ENCODE assay signal across 16 cellular contexts in the genomic region with DNA sequence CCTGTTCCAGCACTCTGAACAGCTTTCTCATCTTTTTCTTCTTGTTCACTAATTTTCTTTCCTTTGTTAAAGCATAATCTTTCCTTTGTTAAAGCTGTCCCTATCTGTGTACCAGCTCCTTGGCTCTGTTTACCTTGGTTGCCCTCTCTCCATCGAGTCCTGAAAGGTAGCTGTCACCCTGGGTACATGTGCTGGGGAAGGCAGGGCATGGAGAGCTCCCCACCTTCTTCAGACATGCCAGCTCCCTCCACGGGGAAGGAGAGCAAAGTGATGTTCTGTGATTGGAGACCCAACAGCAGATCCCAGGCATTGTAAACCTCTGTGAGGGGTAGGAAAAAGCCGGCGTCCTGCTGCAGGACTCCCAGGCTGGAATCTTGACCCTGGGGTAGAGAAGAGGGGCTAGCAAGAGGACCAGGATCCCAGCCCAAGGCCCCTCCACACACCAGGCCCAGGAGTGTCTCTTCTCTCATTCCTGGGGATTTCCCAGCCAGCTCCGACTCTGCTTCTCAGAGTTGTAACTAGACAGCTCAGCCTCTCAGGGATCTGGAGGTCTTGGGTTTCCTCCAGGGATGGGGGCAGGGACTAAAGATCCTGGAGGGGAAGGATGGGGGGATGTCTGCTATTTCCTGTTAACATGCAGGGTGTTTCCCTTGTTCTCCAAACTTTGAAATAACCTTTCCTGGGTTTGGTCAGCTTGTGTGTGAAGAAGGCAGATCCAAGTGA. TPM values are rescaled to one million over a fixed set of nuclear protein-coding genes. Genes with fewer than 3 reads are reported as not detected.
A peak's percentile ranks its signal among the peaks of the same experiment; 100 is the strongest.
DNase-seq lines count a peak whose midpoint lies in the region; ATAC-seq and TF ChIP-seq lines count a peak whose summit lies in the region.
"Had no signal": no experiment of that assay in that cellular context is flagged by ENCODE, and none has a peak within 500 bp of the region (broad histone marks: within the 10 kb centered on the region; RNA-seq: fewer than 3 reads in every experiment).

No MANE protein-coding gene starts in this region.

- TF ChIP-seq CTCF in glutamatergic neuron (IDR thresholded peaks at IDR 0.05; ENCODE audit: partially characterized antibody, unreplicated experiment) (no peak), smooth muscle cell (IDR thresholded peaks at IDR 0.05; ENCODE audit: borderline replicate concordance, insufficient read depth, poor library complexity, severe bottlenecking) (no peak)

- no peaks in the 10 kb centered on the region for H3K36me3 ChIP-seq in smooth muscle cell (ENCODE audit: low read depth)
- H3K36me3 ChIP-seq: left ventricle myocardium inferior, pancreas had no signal

- H3K4me3 Mint-ChIP-seq in activated CD4-positive, alpha-beta T cell treated with anti-CD3 and anti-CD28 coated beads for 36 hours, result no peak overlapping the region
- H3K4me3 Mint-ChIP-seq in activated T-helper 1 cell treated with anti-CD3 and anti-CD28 coated beads, Interleukin-12 subunit alpha, Interleukin-12 subunit beta, Interleukin-2, Interleukin-4 antibody, amounts not matched to agents 30 ng/mL and 10 ng/mL and 1 ng/mL, durations not matched to agents 14 hours and 24 hours and 36 hours, result peak overlapping the region; percentile 52
- H3K4me3 Mint-ChIP-seq in glutamatergic neuron (ENCODE audit: unreplicated experiment), result peak overlapping the region; percentile 52
- H3K4me3 Mint-ChIP-seq: IgD-negative memory B cell had no signal

- peak overlapping the region; percentile 5 for H3K27ac Mint-ChIP-seq in activated CD4-positive, alpha-beta T cell treated with anti-CD3 and anti-CD28 coated beads for 36 hours
- peak overlapping the region; percentile 18 for H3K27ac Mint-ChIP-seq in activated T-helper 1 cell treated with anti-CD3 and anti-CD28 coated beads, Interleukin-12 subunit alpha, Interleukin-12 subunit beta, Interleukin-2, Interleukin-4 antibody, amounts not matched to agents 30 ng/mL and 10 ng/mL and 1 ng/mL, durations not matched to agents 14 hours and 24 hours and 36 hours
- peak overlapping the region; percentile 78 for H3K27ac Mint-ChIP-seq in glutamatergic neuron (ENCODE audit: unreplicated experiment)
- H3K27ac Mint-ChIP-seq: activated T-cell treated with anti-CD3 and anti-CD28 coated beads, Interleukin-2, amount 50 U/mL, for 72 hours had no signal

- H2AFZ ChIP-seq in smooth muscle cell (ENCODE audit: low read depth), result peak overlapping the region; percentile 29

- intact Hi-C loops in activated CD4-positive, alpha-beta T cell treated with anti-CD3 and anti-CD28 coated beads for 36 hours (cut with DNase I, micrococcal nuclease), result no loop called here
- intact Hi-C loops in activated T-helper 1 cell treated with anti-CD3 and anti-CD28 coated beads, Interleukin-12 subunit alpha, Interleukin-12 subunit beta, Interleukin-2, Interleukin-4 antibody, amounts not matched to agents 30 ng/mL and 10 ng/mL and 1 ng/mL, durations not matched to agents 14 hours and 24 hours and 36 hours (cut with micrococcal nuclease), result loop anchor here (2.0 to 10.0 kb wide), 2 partner anchors 17 to 183 kb away; no protein-coding TSS in a partner anchor

- H3K9ac ChIP-seq in smooth muscle cell (ENCODE audit: low read depth), result peak overlapping the region; percentile 91

- WGBS in smooth muscle cell (ENCODE audit: low lambda C conversion rate), result 36% methylated on average over 5 of the region's 5 CpGs

- H3K4me2 ChIP-seq in smooth muscle cell, result peak overlapping the region; percentile 69

- H3K36me3 Mint-ChIP-seq in activated CD4-positive, alpha-beta T cell treated with anti-CD3 and anti-CD28 coated beads for 36 hours (ENCODE audit: low read depth), result peaks cover 2% of the 10 kb centered on the region
- no peaks in the 10 kb centered on the region for H3K36me3 Mint-ChIP-seq in activated T-helper 1 cell treated with anti-CD3 and anti-CD28 coated beads, Interleukin-12 subunit alpha, Interleukin-12 subunit beta, Interleukin-2, Interleukin-4 antibody, amounts not matched to agents 30 ng/mL and 10 ng/mL and 1 ng/mL, durations not matched to agents 14 hours and 24 hours and 36 hours (ENCODE audit: low read depth)
- H3K36me3 Mint-ChIP-seq in glutamatergic neuron (ENCODE audit: unreplicated experiment), result no peaks in the 10 kb centered on the region
- H3K36me3 Mint-ChIP-seq: IgD-negative memory B cell had no signal

- POLR2A ChIA-PET in activated CD4-positive, alpha-beta T cell treated with anti-CD3 and anti-CD28 coated beads for 36 hours (lab: Charles Lee), result no interaction called here

- H3K9me3 Mint-ChIP-seq in activated CD4-positive, alpha-beta T cell treated with anti-CD3 and anti-CD28 coated beads for 36 hours (ENCODE audit: low read depth), result no peaks in the 10 kb centered on the region
- H3K9me3 Mint-ChIP-seq in activated T-helper 1 cell treated with anti-CD3 and anti-CD28 coated beads, Interleukin-12 subunit alpha, Interleukin-12 subunit beta, Interleukin-2, Interleukin-4 antibody, amounts not matched to agents 30 ng/mL and 10 ng/mL and 1 ng/mL, durations not matched to agents 14 hours and 24 hours and 36 hours, result no peaks in the 10 kb centered on the region
- peaks cover 10% of the 10 kb centered on the region for H3K9me3 Mint-ChIP-seq in glutamatergic neuron (ENCODE audit: unreplicated experiment)
- H3K9me3 Mint-ChIP-seq: activated T-cell treated with anti-CD3 and anti-CD28 coated beads, Interleukin-2, amount 50 U/mL, for 72 hours; IgD-negative memory B cell had no signal

- H3K27me3 Mint-ChIP-seq in activated CD4-positive, alpha-beta T cell treated with anti-CD3 and anti-CD28 coated beads for 36 hours, result no peaks in the 10 kb centered on the region
- H3K27me3 Mint-ChIP-seq in activated T-helper 1 cell treated with anti-CD3 and anti-CD28 coated beads, Interleukin-12 subunit alpha, Interleukin-12 subunit beta, Interleukin-2, Interleukin-4 antibody, amounts not matched to agents 30 ng/mL and 10 ng/mL and 1 ng/mL, durations not matched to agents 14 hours and 24 hours and 36 hours (ENCODE audit: insufficient read depth), result peaks cover 1% of the 10 kb centered on the region
- peaks cover 19% of the 10 kb centered on the region for H3K27me3 Mint-ChIP-seq in glutamatergic neuron (ENCODE audit: unreplicated experiment)
- H3K27me3 Mint-ChIP-seq: IgD-negative memory B cell had no signal

- no peaks in the 10 kb centered on the region for H3K79me2 ChIP-seq in smooth muscle cell (ENCODE audit: low read depth)

- no peaks in the 10 kb centered on the region for H4K20me1 ChIP-seq in smooth muscle cell (ENCODE audit: low read depth)

- H3K4me1 ChIP-seq in smooth muscle cell (ENCODE audit: low read depth), result peaks cover 30% of the 10 kb centered on the region
- H3K4me1 ChIP-seq: pancreas had no signal

- H3K4me1 Mint-ChIP-seq in activated CD4-positive, alpha-beta T cell treated with anti-CD3 and anti-CD28 coated beads for 36 hours, result peaks cover 19% of the 10 kb centered on the region
- H3K4me1 Mint-ChIP-seq in activated T-helper 1 cell treated with anti-CD3 and anti-CD28 coated beads, Interleukin-12 subunit alpha, Interleukin-12 subunit beta, Interleukin-2, Interleukin-4 antibody, amounts not matched to agents 30 ng/mL and 10 ng/mL and 1 ng/mL, durations not matched to agents 14 hours and 24 hours and 36 hours (ENCODE audit: low read depth), result peaks cover 38% of the 10 kb centered on the region
- peaks cover 49% of the 10 kb centered on the region for H3K4me1 Mint-ChIP-seq in glutamatergic neuron (ENCODE audit: low read depth, unreplicated experiment)
- H3K4me1 Mint-ChIP-seq: IgD-negative memory B cell had no signal

- CTCF ChIA-PET in activated CD4-positive, alpha-beta T cell treated with anti-CD3 and anti-CD28 coated beads for 36 hours (lab: Charles Lee), result interaction anchor here (0.8 to 12.9 kb wide), 8 partner anchors 8 to 151 kb away, joined by 3 to 205 read pairs (median 11); a partner anchor contains a TSS

- H3F3A ChIP-seq in smooth muscle cell (ENCODE audit: low read depth), result peaks cover 6% of the 10 kb centered on the region

- H3K27ac ChIP-seq in smooth muscle cell (ENCODE audit: low read depth), result peak overlapping the region; percentile 96
- H3K27ac ChIP-seq: left ventricle myocardium inferior, pancreas, VCaP had no signal

- H3K27me3 ChIP-seq in smooth muscle cell (ENCODE audit: low read depth), result no peaks in the 10 kb centered on the region
- H3K27me3 ChIP-seq: pancreas had no signal

- no peak for DNase-seq in activated CD4-positive, alpha-beta T cell treated with anti-CD3 and anti-CD28 coated beads for 36 hours
- DNase-seq in activated CD4-positive, alpha-beta T cell treated with anti-CD3 and anti-CD28 coated beads for 4 hours, result no peak
- DNase-seq in activated T-helper 1 cell treated with anti-CD3 and anti-CD28 coated beads, Interleukin-12 subunit alpha, Interleukin-12 subunit beta, Interleukin-2, Interleukin-4 antibody, amounts not matched to agents 30 ng/mL and 10 ng/mL and 1 ng/mL, durations not matched to agents 14 hours and 24 hours and 36 hours (ENCODE audit: low spot score), result no peak
- DNase-seq in glutamatergic neuron (no peak), smooth muscle cell (lab: John Stamatoyannopoulos, UW; ENCODE audit: unreplicated experiment) (no peak), NOMO-1 (lab: John Stamatoyannopoulos, UW; ENCODE audit: unreplicated experiment in 2 of 2) (no peak), NCI-H2029 treated with DMSO at 0.1 percent for 48 hours (lab: John Stamatoyannopoulos, UW) (no peak)
- DNase-seq: activated T-cell treated with anti-CD3 and anti-CD28 coated beads, Interleukin-2, amount 50 U/mL, for 72 hours; cerebellar nuclear complex; left ventricle myocardium inferior; NCI-H2081; stimulated activated naive CD4-positive, alpha-beta T cell treated with Interleukin-2 at 50 U/mL for 16 hours had no signal

- no peak for ATAC-seq in activated CD4-positive, alpha-beta T cell treated with anti-CD3 and anti-CD28 coated beads for 36 hours
- no peak for ATAC-seq in HG02571 (IDR thresholded peaks at IDR 0.05; ENCODE audit: unreplicated experiment)

- H3K9me3 ChIP-seq in smooth muscle cell (replicated peaks; ENCODE audit: low read depth), result no peaks in the 10 kb centered on the region
- H3K9me3 ChIP-seq: left ventricle myocardium inferior, pancreas had no signal

- H3K4me3 ChIP-seq in smooth muscle cell, result no peak overlapping the region
- H3K4me3 ChIP-seq: left ventricle myocardium inferior, pancreas had no signal

RNA-seq across cellular contexts. Expression of a gene that starts 34.4 kb away (rescaled TPM):
- total RNA-seq in activated CD4-positive, alpha-beta T cell treated with anti-CD3 and anti-CD28 coated beads for 36 hours, result 10 to 100 TPM; 10.5 to 11.0 TPM
- total RNA-seq in activated T-helper 1 cell treated with anti-CD3 and anti-CD28 coated beads, Interleukin-12 subunit alpha, Interleukin-12 subunit beta, Interleukin-2, Interleukin-4 antibody, amounts not matched to agents 30 ng/mL and 10 ng/mL and 1 ng/mL, durations not matched to agents 14 hours and 24 hours and 36 hours, result 25.0 and 25.2 TPM in 2 replicates
- 80.1 TPM for total RNA-seq in glutamatergic neuron (ENCODE audit: unreplicated experiment)
- total RNA-seq in smooth muscle cell, result 2.1 and 3.3 TPM in 2 replicates
- polyA plus RNA-seq in smooth muscle cell, result 2.4 and 5.6 TPM in 2 replicates

RNA-seq across cellular contexts. Expression of a gene that starts 50.6 kb away (rescaled TPM):
- 10 to 100 TPM in 1 of 2 experiments, 1 to 10 TPM in 1; 9.4 to 12.3 TPM for total RNA-seq in activated CD4-positive, alpha-beta T cell treated with anti-CD3 and anti-CD28 coated beads for 36 hours
- 34.2 and 35.9 TPM in 2 replicates for total RNA-seq in activated T-helper 1 cell treated with anti-CD3 and anti-CD28 coated beads, Interleukin-12 subunit alpha, Interleukin-12 subunit beta, Interleukin-2, Interleukin-4 antibody, amounts not matched to agents 30 ng/mL and 10 ng/mL and 1 ng/mL, durations not matched to agents 14 hours and 24 hours and 36 hours
- 9.2 TPM for total RNA-seq in glutamatergic neuron (ENCODE audit: unreplicated experiment)
- total RNA-seq in smooth muscle cell, result 8.7 and 12.1 TPM in 2 replicates
- 6.9 TPM in 2 replicates for polyA plus RNA-seq in smooth muscle cell

RNA-seq across cellular contexts. Expression of a gene that starts 59.4 kb away (rescaled TPM):
- total RNA-seq in activated CD4-positive, alpha-beta T cell treated with anti-CD3 and anti-CD28 coated beads for 36 hours, result 1 to 10 TPM; 2.3 to 2.7 TPM
- 1.1 and 1.3 TPM in 2 replicates for total RNA-seq in activated T-helper 1 cell treated with anti-CD3 and anti-CD28 coated beads, Interleukin-12 subunit alpha, Interleukin-12 subunit beta, Interleukin-2, Interleukin-4 antibody, amounts not matched to agents 30 ng/mL and 10 ng/mL and 1 ng/mL, durations not matched to agents 14 hours and 24 hours and 36 hours
- total RNA-seq in glutamatergic neuron (ENCODE audit: unreplicated experiment) (8.0 TPM), smooth muscle cell (6.6 and 11.3 TPM in 2 replicates)
- 15.8 and 16.8 TPM in 2 replicates for polyA plus RNA-seq in smooth muscle cell

Comparison
In these comparisons a context has a peak if more than half of its experiments do, and no peak if none do; other contexts are left out.
1. H3K27ac Mint-ChIP-seq: peak in every context shown above with its lines; median percentile 78 in glutamatergic neuron; 18 in activated T-helper 1 cell treated with anti-CD3 and anti-CD28 coated beads, Interleukin-12 subunit alpha, Interleukin-12 subunit beta, Interleukin-2, Interleukin-4 antibody, amounts not matched to agents 30 ng/mL and 10 ng/mL and 1 ng/mL, durations not matched to agents 14 hours and 24 hours and 36 hours; 5 in activated CD4-positive, alpha-beta T cell treated with anti-CD3 and anti-CD28 coated beads for 36 hours.